ENCODE assay signal across 15 cellular contexts in the genomic region with DNA sequence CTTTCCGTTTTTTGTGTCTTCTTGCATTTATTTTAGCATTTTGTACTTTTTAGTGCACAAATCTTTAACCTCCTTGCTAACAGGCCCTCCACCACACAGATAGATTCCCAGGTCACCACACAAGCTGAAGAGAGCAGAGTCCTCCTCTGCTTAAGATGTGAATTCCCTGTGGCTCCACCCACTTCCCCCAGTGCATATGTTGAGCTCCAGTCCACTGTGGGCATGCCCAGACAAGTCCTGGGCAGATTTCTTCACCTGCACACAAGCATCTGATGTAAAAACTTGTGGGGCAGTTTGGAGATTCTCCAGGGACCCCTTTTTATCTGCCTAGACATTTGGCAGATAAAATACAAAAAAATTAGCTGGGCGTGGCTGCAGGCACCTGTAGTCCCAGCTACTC. TPM values are rescaled to one million over a fixed set of nuclear protein-coding genes. Genes with fewer than 3 reads are reported as not detected.
DNase-seq lines count a peak whose midpoint lies in the region; ATAC-seq and TF ChIP-seq lines count a peak whose summit lies in the region.
"Had no signal": no experiment of that assay in that cellular context is flagged by ENCODE, and none has a peak within 500 bp of the region (broad histone marks: within the 10 kb centered on the region; RNA-seq: fewer than 3 reads in every experiment).

No MANE protein-coding gene starts in this region.

- H3K4me1 ChIP-seq in foreskin keratinocyte, result no peaks in the 10 kb centered on the region
- H3K4me1 ChIP-seq in hepatocyte (ENCODE audit: insufficient read depth), result no peaks in the 10 kb centered on the region
- H3K4me1 ChIP-seq: psoas muscle had no signal

- no peak overlapping the region for H3K4me2 ChIP-seq in hepatocyte

- no peaks in the 10 kb centered on the region for H4K20me1 ChIP-seq in hepatocyte (ENCODE audit: insufficient read depth, poor library complexity, severe bottlenecking)

- TF ChIP-seq CTCF in foreskin keratinocyte (conservative IDR thresholded peaks at IDR 0.05) (no peak), hepatocyte (IDR thresholded peaks at IDR 0.05; ENCODE audit: poor library complexity) (no peak)

- no peaks in the 10 kb centered on the region for H3K9me2 ChIP-seq in hepatocyte (replicated peaks; ENCODE audit: insufficient read depth)

- H3K36me3 ChIP-seq in hepatocyte (replicated peaks; ENCODE audit: insufficient read depth, low read depth), result no peaks in the 10 kb centered on the region

- no peak overlapping the region for H3K27ac ChIP-seq in foreskin keratinocyte
- no peak overlapping the region for H3K27ac ChIP-seq in hepatocyte
- H3K27ac ChIP-seq: psoas muscle had no signal

- H3K4me3 ChIP-seq in hepatocyte, result no peak overlapping the region
- H3K4me3 ChIP-seq: psoas muscle had no signal

- 69% methylated on average over 2 of the region's 2 CpGs for WGBS in hepatocyte (ENCODE audit: low lambda C conversion rate, missing lambda C conversion rate)

- no peaks in the 10 kb centered on the region for H3K9me3 ChIP-seq in hepatocyte (ENCODE audit: low read depth)
- H3K9me3 ChIP-seq: psoas muscle had no signal

- ATAC-seq in GM19463 (IDR thresholded peaks at IDR 0.05; ENCODE audit: unreplicated experiment) (peak; percentile 95), foreskin keratinocyte (no peak)
- ATAC-seq: psoas muscle had no signal

- no peak overlapping the region for H2AFZ ChIP-seq in hepatocyte

- H3K79me2 ChIP-seq in hepatocyte, result no peaks in the 10 kb centered on the region

- H3K27me3 ChIP-seq in foreskin keratinocyte (no peaks in the 10 kb centered on the region), hepatocyte (no peaks in the 10 kb centered on the region)

- DNase-seq in SIG-M5 treated with dmso at 0.1 percent for 504 hours (lab: John Stamatoyannopoulos, UW; ENCODE audit: unreplicated experiment) (peak; percentile 2), SIG-M5 (lab: John Stamatoyannopoulos, UW) (no peak), HT1080 (ENCODE audit: low read depth) (peak; percentile 50), foreskin keratinocyte (peak; percentile 9 to 33), Kasumi-1 (lab: John Stamatoyannopoulos, UW) (no peak), hepatocyte (ENCODE audit: low spot score) (no peak), NCI-H1105 treated with DMSO at 0.1 percent for 48 hours (lab: John Stamatoyannopoulos, UW) (no peak)
- DNase-seq: activated T-cell treated with anti-CD3 and anti-CD28 coated beads for 4 hours; aorta; NCI-H1694 treated with DMSO at 0.1 percent for 48 hours; psoas muscle; stimulated activated CD4-positive, alpha-beta T cell treated with anti-CD3 and anti-CD28 coated beads, Interleukin-4, amount 100 ng/mL, for 1 hour had no signal

RNA-seq across cellular contexts. Expression of gene PASD1, which starts 19.8 kb away (rescaled TPM):
- 63.8 and 65.8 TPM in 2 replicates for total RNA-seq in HT1080 (2014; rRNA removed; shearing (Covaris generic))
- 53.6 and 62.2 TPM in 2 replicates for polyA plus RNA-seq in HT1080 (2015; cell fraction: cytosol; rRNA removed)
- polyA plus RNA-seq in HT1080 (2015; cell fraction: nucleus; rRNA removed), result 46.2 and 47.5 TPM in 2 replicates
- not detected in 2 replicates for total RNA-seq in foreskin keratinocyte
- polyA plus RNA-seq in foreskin keratinocyte, result not detected in 2 replicates
- 0.24 TPM in 1 of 2 replicates, not detected in the other for total RNA-seq in hepatocyte
- not detected in 2 replicates for polyA plus RNA-seq in hepatocyte
- total RNA-seq: aorta, endothelial cell of umbilical vein, mucosa of gallbladder, psoas muscle had no signal
- polyA plus RNA-seq: aorta, endothelial cell of umbilical vein had no signal

Comparison
In these comparisons a context has a peak if more than half of its experiments do, and no peak if none do; other contexts are left out.
1. DNase-seq: peak in SIG-M5 treated with dmso at 0.1 percent for 504 hours (single experiment), HT1080 (single experiment) and foreskin keratinocyte (2 of 2); none in SIG-M5 (single experiment), Kasumi-1 (0 of 2), hepatocyte (single experiment) and NCI-H1105 treated with DMSO at 0.1 percent for 48 hours (single experiment).
2. RNA of gene PASD1, which starts 19.8 kb away (total RNA-seq): 63.8 to 65.8 TPM in HT1080; not detected in foreskin keratinocyte and 0.24 TPM in hepatocyte; every median in the first group is over 10 times any median in the second.